In the genomic region with DNA sequence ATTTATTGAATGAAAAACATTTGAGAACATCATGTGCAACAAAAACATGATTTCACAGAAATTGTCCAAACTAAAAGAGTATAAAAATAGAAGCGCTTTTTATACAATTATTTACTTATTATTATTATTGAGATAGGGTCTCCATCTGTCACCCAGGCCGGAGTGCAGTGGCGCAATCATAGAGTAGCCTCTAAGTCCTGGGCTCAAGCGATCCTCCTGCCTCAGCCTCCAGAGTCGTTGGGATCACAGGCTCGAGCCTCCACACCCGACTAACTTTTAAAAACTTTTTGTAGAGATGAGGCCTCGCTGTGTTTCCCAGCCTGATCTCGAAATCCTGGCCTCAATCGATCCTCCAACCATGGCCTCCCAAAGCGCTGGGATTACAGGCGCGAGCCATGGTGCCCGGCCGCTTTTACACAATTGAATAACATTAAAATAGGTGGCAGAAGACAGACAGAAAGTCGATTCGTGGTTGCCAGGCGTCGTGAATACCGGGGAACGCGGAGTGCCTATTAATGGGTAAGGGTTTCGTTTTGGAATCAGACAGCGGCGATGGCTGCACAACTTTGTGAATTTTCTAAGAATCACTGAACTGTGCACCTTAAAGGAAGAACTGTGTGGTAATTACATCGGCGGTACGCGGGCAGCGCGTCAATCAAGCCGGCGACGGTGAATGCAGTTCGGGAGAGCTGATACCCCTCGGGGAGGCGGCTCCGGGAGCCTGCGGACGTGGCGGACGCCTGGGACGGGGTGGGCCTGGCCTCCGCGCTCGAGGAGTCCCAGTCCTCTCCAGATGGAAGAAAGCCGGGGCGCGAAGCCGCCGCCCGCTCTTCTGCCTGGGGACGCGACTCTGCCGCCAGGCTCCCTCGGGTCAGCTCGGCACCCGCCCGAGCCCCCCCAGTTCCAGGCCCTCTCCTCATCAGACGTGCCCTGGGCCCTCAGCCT, we compare ENCODE assay signal across 8 cellular contexts. TPM values are rescaled to one million over a fixed set of nuclear protein-coding genes. Genes with fewer than 3 reads are reported as not detected.
DNase-seq lines count a peak whose midpoint lies in the region; ATAC-seq and TF ChIP-seq lines count a peak whose summit lies in the region.

No MANE protein-coding gene starts in this region.

- H3K36me3 ChIP-seq in endodermal cell (ENCODE audit: control insufficient read depth, insufficient read depth, low read length), result no peaks in the 10 kb centered on the region

- H3K27me3 ChIP-seq in endodermal cell (ENCODE audit: control insufficient read depth, insufficient read depth, low read length, poor library complexity, severe bottlenecking), result peaks cover 16% of the 10 kb centered on the region

- 14 to 20% methylated on average over 42 to 59 of the region's 60 CpGs for WGBS in endodermal cell (ENCODE audit: insufficient coverage in 1 of 2, insufficient read length in 1 of 2), 2 experiments

- H3K4me1 ChIP-seq in endodermal cell (ENCODE audit: control insufficient read depth, insufficient read depth, low read length), result peaks cover 4% of the 10 kb centered on the region

- H3K27ac Mint-ChIP-seq in endodermal cell, result peak overlapping the region; percentile 82
- peak overlapping the region; percentile 88 for H3K27ac Mint-ChIP-seq in stimulated activated naive B cell treated with anti-CD40 and anti-IgM and Interleukin-4, amounts not matched to agents 10 μg/mL and 1 μg/mL and 100 μg/mL, for 72 hours

- H3K4me3 Mint-ChIP-seq in endodermal cell, result peak overlapping the region; percentile 72
- peak overlapping the region; percentile 81 to 93 for H3K4me3 Mint-ChIP-seq in stimulated activated naive B cell treated with anti-CD40 and anti-IgM and Interleukin-4, amounts not matched to agents 10 μg/mL and 1 μg/mL and 100 μg/mL, for 72 hours

- DNase-seq in NCI-H524 (lab: John Stamatoyannopoulos, UW), result peak; percentile 44 to 49
- no peak for DNase-seq in NCI-H524 treated with DMSO at 0.1 percent for 48 hours (lab: John Stamatoyannopoulos, UW)
- peak; percentile 43 for DNase-seq in NCI-H1105 treated with DMSO at 0.1 percent for 48 hours (lab: John Stamatoyannopoulos, UW)
- peak; percentile 39 to 48 for DNase-seq in activated CD4-positive, alpha-beta T cell treated with anti-CD3 and anti-CD28 coated beads, Interleukin-2, amount 50 U/mL, for 4 hours
- peak; percentile 83 for DNase-seq in endodermal cell
- DNase-seq in mucosa of gallbladder (ENCODE audit: low spot score), result peak; percentile 28
- peak; percentile 47 for DNase-seq in stimulated activated naive B cell treated with anti-CD40 and anti-IgM and Interleukin-4, amounts not matched to agents 10 μg/mL and 1 μg/mL and 100 μg/mL, for 72 hours

- H3K4me3 ChIP-seq in endodermal cell (ENCODE audit: low read length), result peak overlapping the region; percentile 92

- no peak for TF ChIP-seq CTCF in endodermal cell (conservative IDR thresholded peaks at IDR 0.05)

- H3K27me3 Mint-ChIP-seq in endodermal cell (ENCODE audit: insufficient read depth), result peaks cover 22% of the 10 kb centered on the region
- H3K27me3 Mint-ChIP-seq in stimulated activated naive B cell treated with anti-CD40 and anti-IgM and Interleukin-4, amounts not matched to agents 10 μg/mL and 1 μg/mL and 100 μg/mL, for 72 hours, result no peaks in the 10 kb centered on the region

- peak; percentile 32 for ATAC-seq in HG02763 (IDR thresholded peaks at IDR 0.05; ENCODE audit: unreplicated experiment)
- peak; percentile 50 to 56 for ATAC-seq in stimulated activated naive B cell treated with anti-CD40 and anti-IgM and Interleukin-4, amounts not matched to agents 10 μg/mL and 1 μg/mL and 100 μg/mL, for 72 hours (replicated peaks)

- H3K27ac ChIP-seq in endodermal cell (ENCODE audit: low read depth, low read length), result peak overlapping the region; percentile 70

- peak overlapping the region; percentile 75 for H3K9ac ChIP-seq in endodermal cell (ENCODE audit: extremely low read depth, low read length, poor library complexity, severe bottlenecking)

- H3K9me3 Mint-ChIP-seq in endodermal cell, result peaks cover 5% of the 10 kb centered on the region
- no peaks in the 10 kb centered on the region for H3K9me3 Mint-ChIP-seq in stimulated activated naive B cell treated with anti-CD40 and anti-IgM and Interleukin-4, amounts not matched to agents 10 μg/mL and 1 μg/mL and 100 μg/mL, for 72 hours

- H3K36me3 Mint-ChIP-seq in endodermal cell (ENCODE audit: low read depth), result peaks cover 5% of the 10 kb centered on the region
- peaks cover 0 to 8% of the 10 kb centered on the region in 2 donors for H3K36me3 Mint-ChIP-seq in stimulated activated naive B cell treated with anti-CD40 and anti-IgM and Interleukin-4, amounts not matched to agents 10 μg/mL and 1 μg/mL and 100 μg/mL, for 72 hours

- H3K4me1 Mint-ChIP-seq in endodermal cell, result peaks cover 24% of the 10 kb centered on the region
- H3K4me1 Mint-ChIP-seq in stimulated activated naive B cell treated with anti-CD40 and anti-IgM and Interleukin-4, amounts not matched to agents 10 μg/mL and 1 μg/mL and 100 μg/mL, for 72 hours, result peaks cover 20 to 42% of the 10 kb centered on the region in 2 donors

- H3K9me3 ChIP-seq in endodermal cell (ENCODE audit: control insufficient read depth, low read length), result no peaks in the 10 kb centered on the region

RNA-seq across cellular contexts. Expression of a gene that starts 0.8 kb away (rescaled TPM):
- total RNA-seq in endodermal cell (10 to 100 TPM; 24.9 to 28.0 TPM), mucosa of gallbladder (36.9 TPM)
- polyA plus RNA-seq in endodermal cell (2013, experiment 1 of 2), result 24.5 TPM
- 23.7 TPM for polyA plus RNA-seq in endodermal cell (2013, experiment 2 of 2)

RNA-seq across cellular contexts. Expression of a gene that starts 53.4 kb away (rescaled TPM):
- total RNA-seq in endodermal cell (10 to 100 TPM; 61.7 to 63.7 TPM), mucosa of gallbladder (133 TPM)
- 56.3 TPM for polyA plus RNA-seq in endodermal cell (2013, experiment 1 of 2)
- 44.3 TPM for polyA plus RNA-seq in endodermal cell (2013, experiment 2 of 2)
